In genomic region chr16:18788828-18789514, GRCh38 we compare ENCODE assay signal across 8 cellular contexts. TPM values are rescaled to one million over a fixed set of nuclear protein-coding genes. Genes with fewer than 3 reads are reported as not detected.
DNase-seq lines count a peak whose midpoint lies in the region; ATAC-seq, FAIRE-seq and TF ChIP-seq lines count a peak whose summit lies in the region.

No MANE protein-coding gene starts in this region.

- POLR2A ChIA-PET in RWPE1 (lab: Yijun Ruan, JAX; ENCODE audit: low non-redundant PET), result interaction anchor here (0.5 kb wide), 1 partner anchor 1360 kb away, joined by 4 read pairs; no protein-coding TSS in a partner anchor

- peaks cover under 1 to 71% (median 49%) of the 10 kb centered on the region in 4 donors for H3K36me3 ChIP-seq in sigmoid colon

- H3K27ac ChIP-seq in RWPE1, result peak overlapping the region; percentile 50
- peak overlapping the region; percentile 75 to 89 (median 86) for H3K27ac ChIP-seq in sigmoid colon

- CTCF ChIA-PET in RWPE1 (lab: Yijun Ruan, JAX), result interaction anchor here (0.7 kb wide), 1 partner anchor 180 kb away, joined by 3 read pairs; no protein-coding TSS in a partner anchor

- H3K4me1 ChIP-seq in sigmoid colon, result peaks cover 0 to 60% (median 48%) of the 10 kb centered on the region in 4 donors

- TF ChIP-seq CTCF in RWPE1 (conservative IDR thresholded peaks at IDR 0.05; ENCODE audit: low read depth) (no peak), fibroblast of mammary gland (conservative IDR thresholded peaks at IDR 0.05; ENCODE audit: control insufficient read depth, insufficient read depth, low read depth, low read length) (no peak), sigmoid colon (IDR thresholded peaks at IDR 0.05) (no peak)

- FAIRE-seq in GM12892 (lab: Jason Lieb, UNC), result peak; percentile 40

- H3K4me3 ChIP-seq in fibroblast of mammary gland (ENCODE audit: control insufficient read depth, low read depth, low read length) (peak overlapping the region; percentile 87), sigmoid colon (peak overlapping the region; percentile 65 to 93 (median 84))

- ATAC-seq in activated CD4-positive, CD25-positive, alpha-beta regulatory T cell treated with anti-CD3 and anti-CD28 coated beads, Interleukin-2, amount 50 U/mL, for 24 hours, result no peak
- no peak for ATAC-seq in HG03095 (IDR thresholded peaks at IDR 0.05; ENCODE audit: unreplicated experiment)

- TF ChIP-seq EP300 in sigmoid colon (IDR thresholded peaks at IDR 0.05), result no peak

- H3K27me3 ChIP-seq in sigmoid colon, result no peaks in the 10 kb centered on the region

- WGBS in sigmoid colon, 2 donors, result 4 to 13% methylated on average over 20 of the region's 20 CpGs

- TF ChIP-seq POLR2A in GM12892 (IDR thresholded peaks at IDR 0.05; ENCODE audit: low read depth, low read length) (no peak), sigmoid colon (IDR thresholded peaks at IDR 0.05) (no peak)

- DNase-seq in GM12892 (ENCODE audit: insufficient read length), result no peak
- no peak for DNase-seq in RWPE1 (ENCODE audit: low spot score)
- peak; percentile 36 for DNase-seq in fibroblast of mammary gland (ENCODE audit: low read depth)
- DNase-seq in sigmoid colon, result no peak
- no peak for DNase-seq in SHP77 treated with DMSO at 0.1 percent for 48 hours (lab: John Stamatoyannopoulos, UW)
- DNase-seq in NCI-H446 treated with DMSO at 0.1 percent for 48 hours (lab: John Stamatoyannopoulos, UW), result no peak

- H3K9me3 ChIP-seq in sigmoid colon, result no peaks in the 10 kb centered on the region

- intact Hi-C loops in sigmoid colon (cut with DNase I), result no loop called here

RNA-seq across cellular contexts. Expression of gene RPS15A, which starts 1.2 kb away (rescaled TPM):
- polyA plus RNA-seq in GM12892 (2012; ENCODE audit: missing spikeins), result 5,831 TPM
- 1,000 to 10,000 TPM; 1,724 to 5,149 (median 4,033) TPM for total RNA-seq in sigmoid colon
- 1,000 to 10,000 TPM; 3,444 to 6,579 (median 4,979) TPM for polyA plus RNA-seq in sigmoid colon

RNA-seq across cellular contexts. Expression of gene ARL6IP1, which starts 12.4 kb away (rescaled TPM):
- polyA plus RNA-seq in GM12892 (2012; ENCODE audit: missing spikeins), result 99.2 TPM
- 100 to 1,000 TPM in 3 of 4 donors, 10 to 100 TPM in 1; 77.5 to 128 (median 114) TPM for total RNA-seq in sigmoid colon
- polyA plus RNA-seq in sigmoid colon, result 100 to 1,000 TPM in 1 of 3 donors, 10 to 100 TPM in 2; 39.6 to 148 (median 62.7) TPM
